26 cellular contexts compared by ENCODE assay signal in genomic region chr16:27776556-27776955, GRCh38.
DNase-seq lines count a peak whose midpoint lies in the region; ATAC-seq and TF ChIP-seq lines count a peak whose summit lies in the region.
"Had no signal": no experiment of that assay in that cellular context is flagged by ENCODE, and none has a peak within 500 bp of the region (broad histone marks: within the 10 kb centered on the region; RNA-seq: fewer than 3 reads in every experiment).

No MANE protein-coding gene starts in this region.

- H3K27me3 Mint-ChIP-seq in natural killer cell treated with Interleukin-12 subunit alpha and Interleukin-12 subunit beta and Interleukin-15 and Interleukin-18, amount 100 ng/mL, for 72 hours, result no peaks in the 10 kb centered on the region
- no peaks in the 10 kb centered on the region for H3K27me3 Mint-ChIP-seq in natural killer cell (ENCODE audit: low read depth in 2 of 2)
- H3K27me3 Mint-ChIP-seq: activated CD4-positive, alpha-beta memory T cell treated with anti-CD3 and anti-CD28 coated beads for 36 hours; memory B cell; type B pancreatic cell had no signal

- H3K27ac ChIP-seq in osteoblast (ENCODE audit: low read depth, low read length), result no peak overlapping the region
- H3K27ac ChIP-seq: HL-60, prostate gland, sigmoid colon had no signal

- no peaks in the 10 kb centered on the region for H3K4me1 Mint-ChIP-seq in natural killer cell treated with Interleukin-12 subunit alpha and Interleukin-12 subunit beta and Interleukin-15 and Interleukin-18, amount 100 ng/mL, for 72 hours (ENCODE audit: low read depth in 2 of 2)
- H3K4me1 Mint-ChIP-seq in natural killer cell, result no peaks in the 10 kb centered on the region
- H3K4me1 Mint-ChIP-seq: memory B cell had no signal

- DNase-seq in natural killer cell treated with Interleukin-12 subunit alpha and Interleukin-12 subunit beta and Interleukin-15 and Interleukin-18, amount 100 ng/mL, for 72 hours (ENCODE audit: low spot score), result peak; percentile 51
- DNase-seq in natural killer cell (no peak), hypothalamus (lab: John Stamatoyannopoulos, UW) (peak in 39 of 51 donors; percentile 10 to 84 (median 54)), osteoblast (ENCODE audit: insufficient read length, low spot score, missing footprints) (peak; percentile 46), NCI-H1930 (lab: John Stamatoyannopoulos, UW) (no peak), 8988T (no peak)
- DNase-seq: activated CD4-positive, alpha-beta memory T cell treated with anti-CD3 and anti-CD28 coated beads for 36 hours; activated CD4-positive, alpha-beta T cell treated with anti-CD3 and anti-CD28 coated beads for 1 hour; activated CD8-positive, alpha-beta memory T cell treated with anti-CD3 and anti-CD28 coated beads, Interleukin-2, amount 50 U/mL, for 4 hours; activated naive CD4-positive, alpha-beta T cell treated with Interleukin-2 at 50 U/mL for 16 hours; CD8-positive, alpha-beta T cell; left colon; MM.1S; NCI-H1105 treated with DMSO at 0.1 percent for 48 hours; NCI-H2029; NCI-H524 treated with DMSO at 0.1 percent for 48 hours; SHP77 treated with DMSO at 0.1 percent for 48 hours; sigmoid colon; stimulated activated CD4-positive, alpha-beta T cell treated with anti-CD3 and anti-CD28 coated beads, Interleukin-4, amount 100 ng/mL, for 1 hour had no signal

- H3K36me3 ChIP-seq in osteoblast (ENCODE audit: insufficient read depth, low read length), result no peaks in the 10 kb centered on the region
- H3K36me3 ChIP-seq: prostate gland had no signal

- no peak overlapping the region for H3K4me3 ChIP-seq in osteoblast (ENCODE audit: insufficient read depth, low read length)
- H3K4me3 ChIP-seq: prostate gland, sigmoid colon had no signal

- no peaks in the 10 kb centered on the region for H3K27me3 ChIP-seq in osteoblast (ENCODE audit: insufficient read depth, low read length)
- H3K27me3 ChIP-seq: sigmoid colon had no signal

- H3K27ac Mint-ChIP-seq in natural killer cell treated with Interleukin-12 subunit alpha and Interleukin-12 subunit beta and Interleukin-15 and Interleukin-18, amount 100 ng/mL, for 72 hours, result no peak overlapping the region
- H3K27ac Mint-ChIP-seq in natural killer cell, result no peak overlapping the region
- H3K27ac Mint-ChIP-seq: activated CD4-positive, alpha-beta memory T cell treated with anti-CD3 and anti-CD28 coated beads for 36 hours; CD8-positive, alpha-beta T cell; memory B cell; type B pancreatic cell had no signal

- no peak overlapping the region for H3K4me2 ChIP-seq in osteoblast (ENCODE audit: insufficient read depth, low read length)

- no peak overlapping the region for H2AFZ ChIP-seq in osteoblast (ENCODE audit: low read length)

- no peaks in the 10 kb centered on the region for H4K20me1 ChIP-seq in osteoblast (ENCODE audit: insufficient read depth, low read length)

- H3K4me1 ChIP-seq in osteoblast (ENCODE audit: insufficient read depth, low read length), result no peaks in the 10 kb centered on the region
- H3K4me1 ChIP-seq: prostate gland, sigmoid colon had no signal

- no peaks in the 10 kb centered on the region for H3K79me2 ChIP-seq in osteoblast (ENCODE audit: insufficient read depth, low read length)

- ATAC-seq in natural killer cell treated with Interleukin-12 subunit alpha and Interleukin-12 subunit beta and Interleukin-15 and Interleukin-18, amount 100 ng/mL, for 72 hours, result no peak
- ATAC-seq in natural killer cell (no peak), GM21723 (IDR thresholded peaks at IDR 0.05; ENCODE audit: unreplicated experiment) (no peak), HG03175 (IDR thresholded peaks at IDR 0.05; ENCODE audit: unreplicated experiment) (no peak)
- ATAC-seq: CD8-positive, alpha-beta T cell; left colon had no signal

- H3K9me3 ChIP-seq in osteoblast (ENCODE audit: low read depth, low read length), result no peaks in the 10 kb centered on the region
- H3K9me3 ChIP-seq: prostate gland, sigmoid colon had no signal

- no peaks in the 10 kb centered on the region for H3K9me3 Mint-ChIP-seq in natural killer cell treated with Interleukin-12 subunit alpha and Interleukin-12 subunit beta and Interleukin-15 and Interleukin-18, amount 100 ng/mL, for 72 hours
- no peaks in the 10 kb centered on the region for H3K9me3 Mint-ChIP-seq in natural killer cell
- H3K9me3 Mint-ChIP-seq: activated CD4-positive, alpha-beta memory T cell treated with anti-CD3 and anti-CD28 coated beads for 36 hours; brain; CD8-positive, alpha-beta T cell; memory B cell; type B pancreatic cell had no signal

- H3K36me3 Mint-ChIP-seq in natural killer cell treated with Interleukin-12 subunit alpha and Interleukin-12 subunit beta and Interleukin-15 and Interleukin-18, amount 100 ng/mL, for 72 hours, result no peaks in the 10 kb centered on the region
- H3K36me3 Mint-ChIP-seq in natural killer cell, result no peaks in the 10 kb centered on the region
- H3K36me3 Mint-ChIP-seq: activated CD4-positive, alpha-beta memory T cell treated with anti-CD3 and anti-CD28 coated beads for 36 hours; type B pancreatic cell had no signal

- no peak overlapping the region for H3K4me3 Mint-ChIP-seq in natural killer cell treated with Interleukin-12 subunit alpha and Interleukin-12 subunit beta and Interleukin-15 and Interleukin-18, amount 100 ng/mL, for 72 hours
- H3K4me3 Mint-ChIP-seq in natural killer cell, result no peak overlapping the region
- H3K4me3 Mint-ChIP-seq: activated CD4-positive, alpha-beta memory T cell treated with anti-CD3 and anti-CD28 coated beads for 36 hours; CD8-positive, alpha-beta T cell; memory B cell; type B pancreatic cell had no signal

- no peak for TF ChIP-seq CTCF in natural killer cell (IDR thresholded peaks at IDR 0.05)
- TF ChIP-seq CTCF in osteoblast (IDR thresholded peaks at IDR 0.05; ENCODE audit: extremely low read depth, low read depth, low read length), result no peak

- intact Hi-C loops in natural killer cell (cut with micrococcal nuclease), result no loop called here

Comparison
In these comparisons a context has a peak if more than half of its experiments do, and no peak if none do; other contexts are left out.
1. DNase-seq: peak in natural killer cell treated with Interleukin-12 subunit alpha and Interleukin-12 subunit beta and Interleukin-15 and Interleukin-18, amount 100 ng/mL, for 72 hours (single experiment), hypothalamus (39 of 51) and osteoblast (single experiment); none in natural killer cell (single experiment), NCI-H1930 (0 of 2) and 8988T (single experiment).